Comparison of ENCODE assay signal across 1 cellular context in the genomic region with DNA sequence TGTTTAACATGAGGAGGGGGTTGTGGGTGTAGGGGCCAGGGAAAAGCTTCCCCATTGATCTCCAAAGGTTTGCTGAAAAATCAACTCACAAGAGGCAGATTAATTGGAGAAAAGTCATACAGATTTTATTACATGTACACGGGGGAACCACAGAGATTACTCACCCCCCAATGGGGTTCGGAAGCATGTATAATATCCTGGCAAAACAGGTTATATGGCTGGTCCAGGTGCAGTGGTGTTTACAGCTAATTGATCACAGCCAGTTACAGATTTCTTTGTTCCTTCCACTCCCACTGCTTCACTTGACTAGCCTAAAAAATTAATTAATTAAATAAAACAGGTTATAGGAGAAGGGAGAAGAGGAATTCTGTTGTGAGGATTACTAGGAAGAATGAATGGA.
TF ChIP-seq lines count a peak whose summit lies in the region.

No MANE protein-coding gene starts in this region.

TF ChIP-seq in WTC11, 78 proteins besides CTCF, POLR2A, EP300 and RAD21:
- TF ChIP-seq ZNF121 (CRISPR knock-in tag; IDR thresholded peaks at IDR 0.05): no peak
- no peak for TF ChIP-seq RELA (CRISPR knock-in tag; IDR thresholded peaks at IDR 0.05; ENCODE audit: borderline replicate concordance)
- TF ChIP-seq, protein P1, sequence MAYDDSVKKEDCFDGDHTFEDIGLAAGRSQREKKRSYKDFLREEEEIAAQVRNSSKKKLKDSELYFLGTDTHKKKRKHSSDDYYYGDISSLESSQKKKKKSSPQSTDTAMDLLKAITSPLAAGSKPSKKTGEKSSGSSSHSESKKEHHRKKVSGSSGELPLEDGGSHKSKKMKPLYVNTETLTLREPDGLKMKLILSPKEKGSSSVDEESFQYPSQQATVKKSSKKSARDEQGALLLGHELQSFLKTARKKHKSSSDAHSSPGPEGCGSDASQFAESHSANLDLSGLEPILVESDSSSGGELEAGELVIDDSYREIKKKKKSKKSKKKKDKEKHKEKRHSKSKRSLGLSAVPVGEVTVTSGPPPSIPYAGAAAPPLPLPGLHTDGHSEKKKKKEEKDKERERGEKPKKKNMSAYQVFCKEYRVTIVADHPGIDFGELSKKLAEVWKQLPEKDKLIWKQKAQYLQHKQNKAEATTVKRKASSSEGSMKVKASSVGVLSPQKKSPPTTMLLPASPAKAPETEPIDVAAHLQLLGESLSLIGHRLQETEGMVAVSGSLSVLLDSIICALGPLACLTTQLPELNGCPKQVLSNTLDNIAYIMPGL (CRISPR knock-in tag; IDR thresholded peaks at IDR 0.05): no peak
- no peak for TF ChIP-seq ZNF396 (CRISPR knock-in tag; IDR thresholded peaks at IDR 0.05; ENCODE audit: borderline replicate concordance)
- TF ChIP-seq, protein P2, sequence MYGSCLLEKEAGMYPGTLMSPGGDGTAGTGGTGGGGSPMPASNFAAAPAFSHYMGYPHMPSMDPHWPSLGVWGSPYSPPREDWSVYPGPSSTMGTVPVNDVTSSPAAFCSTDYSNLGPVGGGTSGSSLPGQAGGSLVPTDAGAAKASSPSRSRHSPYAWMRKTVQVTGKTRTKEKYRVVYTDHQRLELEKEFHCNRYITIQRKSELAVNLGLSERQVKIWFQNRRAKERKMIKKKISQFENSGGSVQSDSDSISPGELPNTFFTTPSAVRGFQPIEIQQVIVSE (CRISPR knock-in tag; IDR thresholded peaks at IDR 0.05; ENCODE audit: borderline replicate concordance): no peak
- TF ChIP-seq MXD4 (CRISPR knock-in tag; IDR thresholded peaks at IDR 0.05; ENCODE audit: borderline replicate concordance): no peak
- no peak for TF ChIP-seq NFATC4 (CRISPR knock-in tag; IDR thresholded peaks at IDR 0.05)
- TF ChIP-seq FOXJ3 (CRISPR knock-in tag; IDR thresholded peaks at IDR 0.05; ENCODE audit: borderline replicate concordance): no peak
- TF ChIP-seq ZNF232 (CRISPR knock-in tag; IDR thresholded peaks at IDR 0.05): no peak
- TF ChIP-seq, protein P3, sequence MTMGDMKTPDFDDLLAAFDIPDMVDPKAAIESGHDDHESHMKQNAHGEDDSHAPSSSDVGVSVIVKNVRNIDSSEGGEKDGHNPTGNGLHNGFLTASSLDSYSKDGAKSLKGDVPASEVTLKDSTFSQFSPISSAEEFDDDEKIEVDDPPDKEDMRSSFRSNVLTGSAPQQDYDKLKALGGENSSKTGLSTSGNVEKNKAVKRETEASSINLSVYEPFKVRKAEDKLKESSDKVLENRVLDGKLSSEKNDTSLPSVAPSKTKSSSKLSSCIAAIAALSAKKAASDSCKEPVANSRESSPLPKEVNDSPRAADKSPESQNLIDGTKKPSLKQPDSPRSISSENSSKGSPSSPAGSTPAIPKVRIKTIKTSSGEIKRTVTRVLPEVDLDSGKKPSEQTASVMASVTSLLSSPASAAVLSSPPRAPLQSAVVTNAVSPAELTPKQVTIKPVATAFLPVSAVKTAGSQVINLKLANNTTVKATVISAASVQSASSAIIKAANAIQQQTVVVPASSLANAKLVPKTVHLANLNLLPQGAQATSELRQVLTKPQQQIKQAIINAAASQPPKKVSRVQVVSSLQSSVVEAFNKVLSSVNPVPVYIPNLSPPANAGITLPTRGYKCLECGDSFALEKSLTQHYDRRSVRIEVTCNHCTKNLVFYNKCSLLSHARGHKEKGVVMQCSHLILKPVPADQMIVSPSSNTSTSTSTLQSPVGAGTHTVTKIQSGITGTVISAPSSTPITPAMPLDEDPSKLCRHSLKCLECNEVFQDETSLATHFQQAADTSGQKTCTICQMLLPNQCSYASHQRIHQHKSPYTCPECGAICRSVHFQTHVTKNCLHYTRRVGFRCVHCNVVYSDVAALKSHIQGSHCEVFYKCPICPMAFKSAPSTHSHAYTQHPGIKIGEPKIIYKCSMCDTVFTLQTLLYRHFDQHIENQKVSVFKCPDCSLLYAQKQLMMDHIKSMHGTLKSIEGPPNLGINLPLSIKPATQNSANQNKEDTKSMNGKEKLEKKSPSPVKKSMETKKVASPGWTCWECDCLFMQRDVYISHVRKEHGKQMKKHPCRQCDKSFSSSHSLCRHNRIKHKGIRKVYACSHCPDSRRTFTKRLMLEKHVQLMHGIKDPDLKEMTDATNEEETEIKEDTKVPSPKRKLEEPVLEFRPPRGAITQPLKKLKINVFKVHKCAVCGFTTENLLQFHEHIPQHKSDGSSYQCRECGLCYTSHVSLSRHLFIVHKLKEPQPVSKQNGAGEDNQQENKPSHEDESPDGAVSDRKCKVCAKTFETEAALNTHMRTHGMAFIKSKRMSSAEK (CRISPR knock-in tag; IDR thresholded peaks at IDR 0.05; ENCODE audit: borderline replicate concordance): no peak
- TF ChIP-seq, protein P4, sequence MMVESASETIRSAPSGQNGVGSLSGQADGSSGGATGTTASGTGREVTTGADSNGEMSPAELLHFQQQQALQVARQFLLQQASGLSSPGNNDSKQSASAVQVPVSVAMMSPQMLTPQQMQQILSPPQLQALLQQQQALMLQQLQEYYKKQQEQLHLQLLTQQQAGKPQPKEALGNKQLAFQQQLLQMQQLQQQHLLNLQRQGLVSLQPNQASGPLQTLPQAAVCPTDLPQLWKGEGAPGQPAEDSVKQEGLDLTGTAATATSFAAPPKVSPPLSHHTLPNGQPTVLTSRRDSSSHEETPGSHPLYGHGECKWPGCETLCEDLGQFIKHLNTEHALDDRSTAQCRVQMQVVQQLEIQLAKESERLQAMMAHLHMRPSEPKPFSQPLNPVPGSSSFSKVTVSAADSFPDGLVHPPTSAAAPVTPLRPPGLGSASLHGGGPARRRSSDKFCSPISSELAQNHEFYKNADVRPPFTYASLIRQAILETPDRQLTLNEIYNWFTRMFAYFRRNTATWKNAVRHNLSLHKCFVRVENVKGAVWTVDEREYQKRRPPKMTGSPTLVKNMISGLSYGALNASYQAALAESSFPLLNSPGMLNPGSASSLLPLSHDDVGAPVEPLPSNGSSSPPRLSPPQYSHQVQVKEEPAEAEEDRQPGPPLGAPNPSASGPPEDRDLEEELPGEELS (CRISPR knock-in tag; IDR thresholded peaks at IDR 0.05): no peak
- TF ChIP-seq, protein P5, sequence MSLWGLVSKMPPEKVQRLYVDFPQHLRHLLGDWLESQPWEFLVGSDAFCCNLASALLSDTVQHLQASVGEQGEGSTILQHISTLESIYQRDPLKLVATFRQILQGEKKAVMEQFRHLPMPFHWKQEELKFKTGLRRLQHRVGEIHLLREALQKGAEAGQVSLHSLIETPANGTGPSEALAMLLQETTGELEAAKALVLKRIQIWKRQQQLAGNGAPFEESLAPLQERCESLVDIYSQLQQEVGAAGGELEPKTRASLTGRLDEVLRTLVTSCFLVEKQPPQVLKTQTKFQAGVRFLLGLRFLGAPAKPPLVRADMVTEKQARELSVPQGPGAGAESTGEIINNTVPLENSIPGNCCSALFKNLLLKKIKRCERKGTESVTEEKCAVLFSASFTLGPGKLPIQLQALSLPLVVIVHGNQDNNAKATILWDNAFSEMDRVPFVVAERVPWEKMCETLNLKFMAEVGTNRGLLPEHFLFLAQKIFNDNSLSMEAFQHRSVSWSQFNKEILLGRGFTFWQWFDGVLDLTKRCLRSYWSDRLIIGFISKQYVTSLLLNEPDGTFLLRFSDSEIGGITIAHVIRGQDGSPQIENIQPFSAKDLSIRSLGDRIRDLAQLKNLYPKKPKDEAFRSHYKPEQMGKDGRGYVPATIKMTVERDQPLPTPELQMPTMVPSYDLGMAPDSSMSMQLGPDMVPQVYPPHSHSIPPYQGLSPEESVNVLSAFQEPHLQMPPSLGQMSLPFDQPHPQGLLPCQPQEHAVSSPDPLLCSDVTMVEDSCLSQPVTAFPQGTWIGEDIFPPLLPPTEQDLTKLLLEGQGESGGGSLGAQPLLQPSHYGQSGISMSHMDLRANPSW (CRISPR knock-in tag; conservative IDR thresholded peaks at IDR 0.05; ENCODE audit: low read depth): no peak
- TF ChIP-seq TP53 (CRISPR knock-in tag; IDR thresholded peaks at IDR 0.05): no peak
- TF ChIP-seq GTF2I (CRISPR knock-in tag; conservative IDR thresholded peaks at IDR 0.05): no peak
- TF ChIP-seq, protein P6, sequence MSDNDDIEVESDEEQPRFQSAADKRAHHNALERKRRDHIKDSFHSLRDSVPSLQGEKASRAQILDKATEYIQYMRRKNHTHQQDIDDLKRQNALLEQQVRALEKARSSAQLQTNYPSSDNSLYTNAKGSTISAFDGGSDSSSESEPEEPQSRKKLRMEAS (CRISPR knock-in tag; IDR thresholded peaks at IDR 0.05): no peak
- TF ChIP-seq IRF2 (CRISPR knock-in tag; IDR thresholded peaks at IDR 0.05; ENCODE audit: borderline replicate concordance, low read depth): no peak
- no peak for TF ChIP-seq ELF4 (CRISPR knock-in tag; IDR thresholded peaks at IDR 0.05; ENCODE audit: low read depth)
- TF ChIP-seq JAZF1 (CRISPR knock-in tag; IDR thresholded peaks at IDR 0.05): no peak
- TF ChIP-seq, protein P7, sequence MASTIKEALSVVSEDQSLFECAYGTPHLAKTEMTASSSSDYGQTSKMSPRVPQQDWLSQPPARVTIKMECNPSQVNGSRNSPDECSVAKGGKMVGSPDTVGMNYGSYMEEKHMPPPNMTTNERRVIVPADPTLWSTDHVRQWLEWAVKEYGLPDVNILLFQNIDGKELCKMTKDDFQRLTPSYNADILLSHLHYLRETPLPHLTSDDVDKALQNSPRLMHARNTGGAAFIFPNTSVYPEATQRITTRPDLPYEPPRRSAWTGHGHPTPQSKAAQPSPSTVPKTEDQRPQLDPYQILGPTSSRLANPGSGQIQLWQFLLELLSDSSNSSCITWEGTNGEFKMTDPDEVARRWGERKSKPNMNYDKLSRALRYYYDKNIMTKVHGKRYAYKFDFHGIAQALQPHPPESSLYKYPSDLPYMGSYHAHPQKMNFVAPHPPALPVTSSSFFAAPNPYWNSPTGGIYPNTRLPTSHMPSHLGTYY (CRISPR knock-in tag; IDR thresholded peaks at IDR 0.05): no peak
